11 cellular contexts compared by ENCODE assay signal in the genomic region with DNA sequence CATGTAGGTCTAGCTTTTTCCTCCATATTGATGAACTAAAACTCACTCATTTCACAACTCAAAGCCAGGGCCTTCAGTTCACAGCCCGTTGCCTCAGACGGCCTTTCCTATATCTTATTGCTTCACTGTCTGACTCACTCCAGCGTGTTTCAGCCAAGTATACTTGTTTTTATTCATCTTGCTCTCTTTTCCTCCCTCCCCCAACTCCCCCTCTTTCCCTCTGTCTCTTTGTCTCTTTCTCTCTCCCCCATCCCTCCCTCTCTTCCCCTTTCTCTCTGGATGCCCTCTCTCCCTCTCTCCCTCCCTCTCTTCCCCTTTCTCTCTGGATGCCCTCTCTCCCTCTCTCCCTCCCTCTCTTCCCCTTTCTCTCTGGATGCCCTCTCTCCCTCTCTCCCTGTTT. TPM values are rescaled to one million over a fixed set of nuclear protein-coding genes. Genes with fewer than 3 reads are reported as not detected.
DNase-seq lines count a peak whose midpoint lies in the region; ATAC-seq and TF ChIP-seq lines count a peak whose summit lies in the region.
"Not testable (repeated sequence)": the region's sequence is repeated elsewhere in the genome, so short reads cannot be mapped to it uniquely, and the experiment has no call there.
"Had no signal": no experiment of that assay in that cellular context is flagged by ENCODE, and none has a peak within 500 bp of the region (broad histone marks: within the 10 kb centered on the region; RNA-seq: fewer than 3 reads in every experiment).

No MANE protein-coding gene starts in this region.

- H3K27ac ChIP-seq in brain microvascular endothelial cell: peak overlapping the region; percentile 81

- not testable (repeated sequence) for H3K27me3 ChIP-seq in brain microvascular endothelial cell (replicated peaks)

- not testable (repeated sequence) for H3K36me3 Mint-ChIP-seq in CD14-positive monocyte; T-helper 17 cell (ENCODE audit: low read depth)

- peaks cover 6 to 22% (median 11%) of the 10 kb centered on the region in 7 donors for H3K9me3 Mint-ChIP-seq in CD14-positive monocyte

- H3K27me3 Mint-ChIP-seq in CD14-positive monocyte (ENCODE audit: low read depth in 3 of 3); T-helper 17 cell: not testable (repeated sequence)

- peak overlapping the region; percentile 55 to 59 for H3K4me3 Mint-ChIP-seq in CD14-positive monocyte
- peak overlapping the region; percentile 52 for H3K4me3 Mint-ChIP-seq in T-helper 17 cell

- not testable (repeated sequence) for H3K4me3 ChIP-seq in brain microvascular endothelial cell (ENCODE audit: low read depth, low read length)

- not testable (repeated sequence) for TF ChIP-seq CTCF in CD14-positive monocyte (IDR thresholded peaks at IDR 0.05); brain microvascular endothelial cell (IDR thresholded peaks at IDR 0.05; ENCODE audit: low read depth, low read length, missing control alignments); omental fat pad (IDR thresholded peaks at IDR 0.05)

- intact Hi-C loops in CD14-positive monocyte (cut with micrococcal nuclease): loop anchor here in 1 of 2 donors (5.0 to 10.0 kb wide), 2 partner anchors 78 to 490 kb away; a partner anchor contains a TSS

- peak; percentile 81 for DNase-seq in CD14-positive monocyte (ENCODE audit: low spot score)
- DNase-seq in LHCN-M2 (ENCODE audit: low read depth): peak; percentile 92
- DNase-seq in T-helper 17 cell; omental fat pad (ENCODE audit: low spot score): not testable (repeated sequence)
- peak; percentile 93 for DNase-seq in brain microvascular endothelial cell
- DNase-seq in fibroblast of gingiva (ENCODE audit: low read depth): peak; percentile 96
- peak; percentile 67 for DNase-seq in kidney glomerular epithelial cell (lab: John Stamatoyannopoulos, UW)
- peak; percentile 55 for DNase-seq in superior temporal gyrus (ENCODE audit: extremely low spot score)

- in situ Hi-C loops in brain microvascular endothelial cell (cut with HindIII; ENCODE audit: low pct_ligation_motif_present, low sequenced_read_pairs): not testable (repeated sequence)

- peaks cover 24% of the 10 kb centered on the region for H3K4me1 Mint-ChIP-seq in CD14-positive monocyte
- not testable (repeated sequence) for H3K4me1 Mint-ChIP-seq in T-helper 17 cell

- H3K27ac Mint-ChIP-seq in CD14-positive monocyte (peak overlapping the region; percentile 88 to 97 (median 95)), T-helper 17 cell (peak overlapping the region; percentile 5)

- not testable (repeated sequence) for H3K9me3 ChIP-seq in T-helper 17 cell (ENCODE audit: control insufficient read depth, low read length, poor library complexity, severe bottlenecking)

- peaks cover 37% of the 10 kb centered on the region for H3K36me3 ChIP-seq in brain microvascular endothelial cell (replicated peaks)

- not testable (repeated sequence) for ATAC-seq in T-helper 17 cell
- peak; percentile 86 for ATAC-seq in omental fat pad (ENCODE audit: low FRiP score)

RNA-seq across cellular contexts. Expression of a gene that starts 38.9 kb away (rescaled TPM):
- under 1 TPM in 1 of 2 donors, not detected in 1; 0.03 TPM for polyA plus RNA-seq in CD14-positive monocyte
- 14.9 and 18.6 TPM in 2 replicates for total RNA-seq in LHCN-M2 (2014; rRNA removed)
- 22.6 TPM for polyA plus RNA-seq in LHCN-M2 (2012)
- not detected for total RNA-seq in T-helper 17 cell
- total RNA-seq in omental fat pad: 100 to 1,000 TPM in 2 of 4 donors, 10 to 100 TPM in 2; 53.5 to 115 (median 93.8) TPM
- total RNA-seq: activated CD8-positive, alpha-beta memory T cell treated with anti-CD3 and anti-CD28 coated beads for 36 hours; HT-29; progenitor cell of endocrine pancreas had no signal

Comparison
In these comparisons a context has a peak if more than half of its experiments do, and no peak if none do; other contexts are left out.
1. RNA of a gene that starts 38.9 kb away (total RNA-seq): 53.5 to 115 TPM in omental fat pad and 14.9 to 18.6 TPM in LHCN-M2; not detected in T-helper 17 cell; every median in the first group is over 10 times any median in the second.